1 cellular context compared by ENCODE assay signal in the genomic region with DNA sequence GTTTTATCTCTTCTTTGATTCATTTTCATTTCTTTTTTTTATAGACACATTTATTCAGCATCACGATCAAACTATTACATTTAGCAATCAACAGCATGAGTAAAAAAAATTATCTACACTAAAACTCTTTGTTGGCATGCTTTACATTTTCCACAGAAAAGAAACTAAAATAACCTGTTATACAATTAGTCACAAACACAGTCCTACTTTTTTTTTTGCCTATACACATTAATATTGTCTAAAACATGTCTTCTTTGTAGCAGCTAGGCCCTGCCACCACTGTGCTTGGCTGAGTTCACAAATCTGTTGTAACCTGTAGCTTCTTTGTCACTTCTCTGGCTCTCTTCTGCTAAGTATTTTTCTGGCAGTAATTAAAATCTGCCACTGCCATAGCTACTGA.
TF ChIP-seq lines count a peak whose summit lies in the region.

No MANE protein-coding gene starts in this region.

TF ChIP-seq in H1, 55 proteins besides CTCF, POLR2A, EP300 and RAD21:
- no peak for TF ChIP-seq TAF1 (IDR thresholded peaks at IDR 0.05; ENCODE audit: low read depth, low read length)
- TF ChIP-seq NRF1 (IDR thresholded peaks at IDR 0.05; ENCODE audit: low read depth, low read length), result no peak
- TF ChIP-seq GTF2F1 (IDR thresholded peaks at IDR 0.05; ENCODE audit: borderline replicate concordance, low read depth, low read length), result no peak
- no peak for TF ChIP-seq CTBP2 (IDR thresholded peaks at IDR 0.05; ENCODE audit: borderline replicate concordance, insufficient read depth, insufficient read length, low read length)
